In the genomic region with DNA sequence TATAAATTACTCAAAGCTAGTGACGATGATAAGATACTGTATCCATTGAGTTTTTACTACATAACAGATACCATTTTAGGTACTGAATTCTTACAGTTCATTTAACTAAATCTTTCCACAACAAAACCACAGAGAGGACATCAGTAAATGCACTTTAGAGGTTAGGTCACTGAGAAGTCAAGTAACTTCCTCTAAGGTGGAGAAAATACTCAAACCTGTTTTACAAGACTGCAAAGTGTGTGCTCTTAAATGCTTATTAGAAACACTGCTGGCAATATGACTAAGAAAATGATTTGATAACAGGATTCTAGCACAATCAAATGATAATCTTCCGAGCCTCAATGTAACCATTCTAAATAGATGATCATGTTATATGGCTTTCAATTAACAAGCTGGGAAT, we compare ENCODE assay signal across 23 cellular contexts.
"Had no signal": no experiment of that assay in that cellular context is flagged by ENCODE, and none has a peak within 500 bp of the region (broad histone marks: within the 10 kb centered on the region; RNA-seq: fewer than 3 reads in every experiment).

No MANE protein-coding gene starts in this region.

- H3K27ac ChIP-seq: adrenal gland, breast epithelium had no signal

- H3K4me3 Mint-ChIP-seq: activated CD8-positive, alpha-beta T cell treated with anti-CD3 and anti-CD28 coated beads for 36 hours; activated naive CD8-positive, alpha-beta T cell treated with anti-CD3 and anti-CD28 coated beads, Interleukin-2, amount 10 ng/mL, durations not matched to agents 7 days and 5 days; T-helper 17 cell had no signal

- H3K4me1 Mint-ChIP-seq: activated naive CD8-positive, alpha-beta T cell treated with anti-CD3 and anti-CD28 coated beads, Interleukin-2, amount 10 ng/mL, durations not matched to agents 7 days and 5 days; T-helper 17 cell had no signal

- H3K27me3 ChIP-seq: adrenal gland, breast epithelium had no signal

- H3K27ac Mint-ChIP-seq: activated CD8-positive, alpha-beta T cell treated with anti-CD3 and anti-CD28 coated beads for 36 hours; activated naive CD8-positive, alpha-beta T cell treated with anti-CD3 and anti-CD28 coated beads, Interleukin-2, amount 10 ng/mL, durations not matched to agents 7 days and 5 days; T-helper 17 cell had no signal

- DNase-seq: activated CD4-positive, CD25-positive, alpha-beta regulatory T cell; activated CD8-positive, alpha-beta memory T cell treated with anti-CD3 and anti-CD28 coated beads, Interleukin-2, amount 50 U/mL, for 4 hours; activated CD8-positive, alpha-beta T cell treated with anti-CD3 and anti-CD28 coated beads for 36 hours; activated naive CD4-positive, alpha-beta T cell treated with anti-CD3 and anti-CD28 coated beads, Interleukin-2, amount 50 U/mL, for 16 hours; activated naive CD8-positive, alpha-beta T cell treated with anti-CD3 and anti-CD28 coated beads, Interleukin-2, amount 10 ng/mL, durations not matched to agents 7 days and 5 days; activated T-cell treated with anti-CD3 and anti-CD28 coated beads, Interleukin-2, amount 50 U/mL, for 1 hour; adrenal gland; anterior cingulate cortex; central memory CD4-positive, alpha-beta T cell; Karpas-422; MV-4-11; NCI-H1092 treated with DMSO at 0.1 percent for 48 hours; NCI-H1417 treated with DMSO at 0.1 percent for 48 hours; NCI-H1694 treated with DMSO at 0.1 percent for 48 hours; NCI-H2029 treated with DMSO at 0.1 percent for 48 hours; NCI-H446; NCI-H524; PC-3; SHP77; T-helper 17 cell; T-helper 9 cell had no signal

- H3K9me3 ChIP-seq: adrenal gland, breast epithelium had no signal

- H3K4me1 ChIP-seq: adrenal gland, breast epithelium had no signal

- H3K4me3 ChIP-seq: adrenal gland, breast epithelium, K562 had no signal

- ATAC-seq: activated CD8-positive, alpha-beta T cell treated with anti-CD3 and anti-CD28 coated beads for 36 hours; K562; PC-3; T-helper 17 cell had no signal
